ENCODE assay signal across 8 cellular contexts in genomic region chr16:70529051-70529777, GRCh38. TPM values are rescaled to one million over a fixed set of nuclear protein-coding genes. Genes with fewer than 3 reads are reported as not detected.
DNase-seq lines count a peak whose midpoint lies in the region; ATAC-seq and TF ChIP-seq lines count a peak whose summit lies in the region.

No MANE protein-coding gene starts in this region.

- H3K4me3 ChIP-seq in body of pancreas: no peak overlapping the region
- H3K4me3 ChIP-seq in right lobe of liver: no peak overlapping the region

- CTCF ChIA-PET in activated CD8-positive, alpha-beta memory T cell treated with anti-CD3 and anti-CD28 coated beads, Interleukin-2, amount 10 ng/mL, durations not matched to agents 7 days and 5 days (lab: Charles Lee): interaction anchor here (1.4 to 1.8 kb wide), 2 partner anchors 9 to 20 kb away, joined by 6 to 7 read pairs; no protein-coding TSS in a partner anchor

- no peak overlapping the region for H3K27ac ChIP-seq in body of pancreas
- H3K27ac ChIP-seq in right lobe of liver: no peak overlapping the region

- no peak for DNase-seq in activated CD8-positive, alpha-beta memory T cell treated with anti-CD3 and anti-CD28 coated beads, Interleukin-2, amount 10 ng/mL, durations not matched to agents 7 days and 5 days
- no peak for DNase-seq in activated CD8-positive, alpha-beta memory T cell treated with anti-CD3 and anti-CD28 coated beads for 24 hours
- DNase-seq in NCI-H1694 (lab: John Stamatoyannopoulos, UW) (peak; percentile 53), body of pancreas (no peak), right lobe of liver (no peak), NCI-H526 treated with DMSO at 0.1 percent for 48 hours (lab: John Stamatoyannopoulos, UW) (no peak), H4 (ENCODE audit: low spot score) (no peak)

- intact Hi-C loops in body of pancreas (cut with DNase I) (no loop called here), right lobe of liver (cut with DNase I) (loop anchor here in 1 of 2 donors (5.0 kb wide), 1 partner anchor 123 kb away; no protein-coding TSS in a partner anchor)

- ATAC-seq in activated CD8-positive, alpha-beta memory T cell treated with anti-CD3 and anti-CD28 coated beads, Interleukin-2, amount 10 ng/mL, durations not matched to agents 7 days and 5 days: no peak
- ATAC-seq in body of pancreas: no peak
- ATAC-seq in right lobe of liver: peak in 3 of 4 donors; percentile 30 to 56 (median 30)
- ATAC-seq in HG03039 (IDR thresholded peaks at IDR 0.05; ENCODE audit: unreplicated experiment): no peak

- H3K36me3 Mint-ChIP-seq in activated CD8-positive, alpha-beta memory T cell treated with anti-CD3 and anti-CD28 coated beads, Interleukin-2, amount 10 ng/mL, durations not matched to agents 7 days and 5 days: peaks cover 71% of the 10 kb centered on the region

- H3K27ac Mint-ChIP-seq in activated CD8-positive, alpha-beta memory T cell treated with anti-CD3 and anti-CD28 coated beads, Interleukin-2, amount 10 ng/mL, durations not matched to agents 7 days and 5 days: peak overlapping the region; percentile 50

- H3K4me1 Mint-ChIP-seq in activated CD8-positive, alpha-beta memory T cell treated with anti-CD3 and anti-CD28 coated beads, Interleukin-2, amount 10 ng/mL, durations not matched to agents 7 days and 5 days: peaks cover 57% of the 10 kb centered on the region

- peaks cover 36% of the 10 kb centered on the region for H3K4me1 ChIP-seq in body of pancreas
- peaks cover 0 to 30% (median 0%) of the 10 kb centered on the region in 4 donors for H3K4me1 ChIP-seq in right lobe of liver

- peak overlapping the region; percentile 18 for H3K4me3 Mint-ChIP-seq in activated CD8-positive, alpha-beta memory T cell treated with anti-CD3 and anti-CD28 coated beads, Interleukin-2, amount 10 ng/mL, durations not matched to agents 7 days and 5 days

- 67 to 71% methylated on average over 8 of the region's 8 CpGs for WGBS in body of pancreas, 2 donors
- WGBS in right lobe of liver (ENCODE audit: insufficient coverage, low coverage, low lambda C conversion rate, missing lambda C conversion rate): 68% methylated on average over 8 of the region's 8 CpGs

- H3K27me3 ChIP-seq in body of pancreas: no peaks in the 10 kb centered on the region
- no peaks in the 10 kb centered on the region for H3K27me3 ChIP-seq in right lobe of liver

- TF ChIP-seq POLR2A in body of pancreas (IDR thresholded peaks at IDR 0.05) (no peak), right lobe of liver (IDR thresholded peaks at IDR 0.05) (no peak)

- peak in 6 of 7 experiments; percentile 29 to 46 (median 38) for TF ChIP-seq CTCF in body of pancreas (IDR thresholded peaks at IDR 0.05)
- peak; percentile 38 to 53 (median 47) for TF ChIP-seq CTCF in right lobe of liver (IDR thresholded peaks at IDR 0.05)

- peaks cover 17 to 38% of the 10 kb centered on the region in 2 donors for H3K36me3 ChIP-seq in body of pancreas (replicated peaks in 1 of 2; ENCODE audit: insufficient read depth in 1 of 2, low read depth in 2 of 2)
- peaks cover 0 to 67% (median 22%) of the 10 kb centered on the region in 4 donors for H3K36me3 ChIP-seq in right lobe of liver

- H3K9me3 ChIP-seq in body of pancreas (no peaks in the 10 kb centered on the region), right lobe of liver (no peaks in the 10 kb centered on the region)

- no peaks in the 10 kb centered on the region for H3K27me3 Mint-ChIP-seq in activated CD8-positive, alpha-beta memory T cell treated with anti-CD3 and anti-CD28 coated beads, Interleukin-2, amount 10 ng/mL, durations not matched to agents 7 days and 5 days

- H3K9me3 Mint-ChIP-seq in activated CD8-positive, alpha-beta memory T cell treated with anti-CD3 and anti-CD28 coated beads, Interleukin-2, amount 10 ng/mL, durations not matched to agents 7 days and 5 days (ENCODE audit: low read depth): no peaks in the 10 kb centered on the region

RNA-seq across cellular contexts. Expression of gene SF3B3, which starts 5.6 kb away (rescaled TPM):
- total RNA-seq in activated CD8-positive, alpha-beta memory T cell treated with anti-CD3 and anti-CD28 coated beads, Interleukin-2, amount 10 ng/mL, durations not matched to agents 7 days and 5 days: 100 to 1,000 TPM; 407 to 541 TPM
- total RNA-seq in body of pancreas (10 to 100 TPM; 47.5 to 53.4 TPM), right lobe of liver (100 to 1,000 TPM in 1 of 6 experiments, 10 to 100 TPM in 5; 51.4 to 110 (median 90.7) TPM)
- 133 and 180 TPM in 2 replicates for total RNA-seq in H4 (2014; rRNA removed; shearing (Covaris generic))

RNA-seq across cellular contexts. Expression of gene COG4, which starts 5.9 kb away (rescaled TPM):
- 10 to 100 TPM; 67.3 to 72.5 TPM for total RNA-seq in activated CD8-positive, alpha-beta memory T cell treated with anti-CD3 and anti-CD28 coated beads, Interleukin-2, amount 10 ng/mL, durations not matched to agents 7 days and 5 days
- total RNA-seq in body of pancreas (10 to 100 TPM; 23.1 to 43.8 TPM), right lobe of liver (10 to 100 TPM; 24.5 to 32.9 (median 30.7) TPM)
- total RNA-seq in H4 (2014; rRNA removed; shearing (Covaris generic)): 59.6 and 69.6 TPM in 2 replicates

Comparison
In these comparisons a context has a peak if more than half of its experiments do, and no peak if none do; other contexts are left out.
1. ATAC-seq: peak in right lobe of liver (3 of 4); none in activated CD8-positive, alpha-beta memory T cell treated with anti-CD3 and anti-CD28 coated beads, Interleukin-2, amount 10 ng/mL, durations not matched to agents 7 days and 5 days (single experiment), body of pancreas (single experiment) and HG03039 (single experiment).